ENCODE assay signal across 1 cellular context in the genomic region with DNA sequence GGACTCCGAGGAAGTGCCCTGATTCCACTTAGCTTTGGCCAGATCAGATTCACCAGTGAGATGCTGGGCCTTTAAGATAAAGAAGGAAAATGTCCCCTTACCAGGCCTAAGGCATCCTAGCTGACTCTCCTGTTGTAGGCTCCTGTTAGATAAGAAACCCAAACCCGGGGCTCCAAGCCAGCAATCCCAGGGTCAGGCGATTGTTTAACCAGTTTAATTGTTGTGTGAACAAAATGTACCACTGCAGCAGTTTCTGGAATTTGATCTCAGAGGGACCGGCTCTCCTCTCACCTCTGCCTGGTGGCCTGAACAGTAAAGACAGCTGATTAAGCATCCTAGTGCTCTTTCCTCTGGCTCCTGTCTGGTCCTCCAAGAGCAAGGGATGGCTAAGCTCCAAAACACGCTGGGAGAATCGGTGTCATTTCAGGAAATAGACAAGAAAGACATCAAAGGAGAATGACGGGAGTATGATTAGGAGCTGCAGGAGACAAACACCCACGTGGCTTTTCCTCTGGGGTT.
TF ChIP-seq lines count a peak whose summit lies in the region.

No MANE protein-coding gene starts in this region.

TF ChIP-seq in GM23338, 12 proteins besides CTCF, POLR2A, EP300 and RAD21 (continued from another document):
- TF ChIP-seq, protein P1, sequence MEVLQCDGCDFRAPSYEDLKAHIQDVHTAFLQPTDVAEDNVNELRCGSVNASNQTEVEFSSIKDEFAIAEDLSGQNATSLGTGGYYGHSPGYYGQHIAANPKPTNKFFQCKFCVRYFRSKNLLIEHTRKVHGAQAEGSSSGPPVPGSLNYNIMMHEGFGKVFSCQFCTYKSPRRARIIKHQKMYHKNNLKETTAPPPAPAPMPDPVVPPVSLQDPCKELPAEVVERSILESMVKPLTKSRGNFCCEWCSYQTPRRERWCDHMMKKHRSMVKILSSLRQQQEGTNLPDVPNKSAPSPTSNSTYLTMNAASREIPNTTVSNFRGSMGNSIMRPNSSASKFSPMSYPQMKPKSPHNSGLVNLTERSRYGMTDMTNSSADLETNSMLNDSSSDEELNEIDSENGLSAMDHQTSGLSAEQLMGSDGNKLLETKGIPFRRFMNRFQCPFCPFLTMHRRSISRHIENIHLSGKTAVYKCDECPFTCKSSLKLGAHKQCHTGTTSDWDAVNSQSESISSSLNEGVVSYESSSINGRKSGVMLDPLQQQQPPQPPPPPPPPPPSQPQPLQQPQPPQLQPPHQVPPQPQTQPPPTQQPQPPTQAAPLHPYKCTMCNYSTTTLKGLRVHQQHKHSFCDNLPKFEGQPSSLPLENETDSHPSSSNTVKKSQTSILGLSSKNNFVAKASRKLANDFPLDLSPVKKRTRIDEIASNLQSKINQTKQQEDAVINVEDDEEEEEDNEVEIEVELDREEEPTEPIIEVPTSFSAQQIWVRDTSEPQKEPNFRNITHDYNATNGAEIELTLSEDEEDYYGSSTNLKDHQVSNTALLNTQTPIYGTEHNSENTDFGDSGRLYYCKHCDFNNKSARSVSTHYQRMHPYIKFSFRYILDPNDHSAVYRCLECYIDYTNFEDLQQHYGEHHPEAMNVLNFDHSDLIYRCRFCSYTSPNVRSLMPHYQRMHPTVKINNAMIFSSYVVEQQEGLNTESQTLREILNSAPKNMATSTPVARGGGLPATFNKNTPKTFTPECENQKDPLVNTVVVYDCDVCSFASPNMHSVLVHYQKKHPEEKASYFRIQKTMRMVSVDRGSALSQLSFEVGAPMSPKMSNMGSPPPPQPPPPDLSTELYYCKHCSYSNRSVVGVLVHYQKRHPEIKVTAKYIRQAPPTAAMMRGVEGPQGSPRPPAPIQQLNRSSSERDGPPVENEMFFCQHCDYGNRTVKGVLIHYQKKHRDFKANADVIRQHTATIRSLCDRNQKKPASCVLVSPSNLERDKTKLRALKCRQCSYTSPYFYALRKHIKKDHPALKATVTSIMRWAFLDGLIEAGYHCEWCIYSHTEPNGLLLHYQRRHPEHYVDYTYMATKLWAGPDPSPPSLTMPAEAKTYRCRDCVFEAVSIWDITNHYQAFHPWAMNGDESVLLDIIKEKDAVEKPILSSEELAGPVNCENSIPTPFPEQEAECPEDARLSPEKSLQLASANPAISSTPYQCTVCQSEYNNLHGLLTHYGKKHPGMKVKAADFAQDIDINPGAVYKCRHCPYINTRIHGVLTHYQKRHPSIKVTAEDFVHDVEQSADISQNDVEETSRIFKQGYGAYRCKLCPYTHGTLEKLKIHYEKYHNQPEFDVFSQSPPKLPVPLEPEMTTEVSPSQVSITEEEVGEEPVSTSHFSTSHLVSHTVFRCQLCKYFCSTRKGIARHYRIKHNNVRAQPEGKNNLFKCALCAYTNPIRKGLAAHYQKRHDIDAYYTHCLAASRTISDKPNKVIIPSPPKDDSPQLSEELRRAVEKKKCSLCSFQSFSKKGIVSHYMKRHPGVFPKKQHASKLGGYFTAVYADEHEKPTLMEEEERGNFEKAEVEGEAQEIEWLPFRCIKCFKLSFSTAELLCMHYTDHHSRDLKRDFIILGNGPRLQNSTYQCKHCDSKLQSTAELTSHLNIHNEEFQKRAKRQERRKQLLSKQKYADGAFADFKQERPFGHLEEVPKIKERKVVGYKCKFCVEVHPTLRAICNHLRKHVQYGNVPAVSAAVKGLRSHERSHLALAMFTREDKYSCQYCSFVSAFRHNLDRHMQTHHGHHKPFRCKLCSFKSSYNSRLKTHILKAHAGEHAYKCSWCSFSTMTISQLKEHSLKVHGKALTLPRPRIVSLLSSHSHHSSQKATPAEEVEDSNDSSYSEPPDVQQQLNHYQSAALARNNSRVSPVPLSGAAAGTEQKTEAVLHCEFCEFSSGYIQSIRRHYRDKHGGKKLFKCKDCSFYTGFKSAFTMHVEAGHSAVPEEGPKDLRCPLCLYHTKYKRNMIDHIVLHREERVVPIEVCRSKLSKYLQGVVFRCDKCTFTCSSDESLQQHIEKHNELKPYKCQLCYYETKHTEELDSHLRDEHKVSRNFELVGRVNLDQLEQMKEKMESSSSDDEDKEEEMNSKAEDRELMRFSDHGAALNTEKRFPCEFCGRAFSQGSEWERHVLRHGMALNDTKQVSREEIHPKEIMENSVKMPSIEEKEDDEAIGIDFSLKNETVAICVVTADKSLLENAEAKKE (CRISPR knock-in tag; IDR thresholded peaks at IDR 0.05), result no peak
- TF ChIP-seq, protein P2, sequence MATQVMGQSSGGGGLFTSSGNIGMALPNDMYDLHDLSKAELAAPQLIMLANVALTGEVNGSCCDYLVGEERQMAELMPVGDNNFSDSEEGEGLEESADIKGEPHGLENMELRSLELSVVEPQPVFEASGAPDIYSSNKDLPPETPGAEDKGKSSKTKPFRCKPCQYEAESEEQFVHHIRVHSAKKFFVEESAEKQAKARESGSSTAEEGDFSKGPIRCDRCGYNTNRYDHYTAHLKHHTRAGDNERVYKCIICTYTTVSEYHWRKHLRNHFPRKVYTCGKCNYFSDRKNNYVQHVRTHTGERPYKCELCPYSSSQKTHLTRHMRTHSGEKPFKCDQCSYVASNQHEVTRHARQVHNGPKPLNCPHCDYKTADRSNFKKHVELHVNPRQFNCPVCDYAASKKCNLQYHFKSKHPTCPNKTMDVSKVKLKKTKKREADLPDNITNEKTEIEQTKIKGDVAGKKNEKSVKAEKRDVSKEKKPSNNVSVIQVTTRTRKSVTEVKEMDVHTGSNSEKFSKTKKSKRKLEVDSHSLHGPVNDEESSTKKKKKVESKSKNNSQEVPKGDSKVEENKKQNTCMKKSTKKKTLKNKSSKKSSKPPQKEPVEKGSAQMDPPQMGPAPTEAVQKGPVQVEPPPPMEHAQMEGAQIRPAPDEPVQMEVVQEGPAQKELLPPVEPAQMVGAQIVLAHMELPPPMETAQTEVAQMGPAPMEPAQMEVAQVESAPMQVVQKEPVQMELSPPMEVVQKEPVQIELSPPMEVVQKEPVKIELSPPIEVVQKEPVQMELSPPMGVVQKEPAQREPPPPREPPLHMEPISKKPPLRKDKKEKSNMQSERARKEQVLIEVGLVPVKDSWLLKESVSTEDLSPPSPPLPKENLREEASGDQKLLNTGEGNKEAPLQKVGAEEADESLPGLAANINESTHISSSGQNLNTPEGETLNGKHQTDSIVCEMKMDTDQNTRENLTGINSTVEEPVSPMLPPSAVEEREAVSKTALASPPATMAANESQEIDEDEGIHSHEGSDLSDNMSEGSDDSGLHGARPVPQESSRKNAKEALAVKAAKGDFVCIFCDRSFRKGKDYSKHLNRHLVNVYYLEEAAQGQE (IDR thresholded peaks at IDR 0.05; ENCODE audit: unreplicated experiment), result no peak
- TF ChIP-seq POLR2AphosphoS5 (IDR thresholded peaks at IDR 0.05; ENCODE audit: low read depth), result no peak
- TF ChIP-seq CREB1 (CRISPR knock-in tag; IDR thresholded peaks at IDR 0.05; ENCODE audit: low read depth), result no peak
- TF ChIP-seq ETS1 (IDR thresholded peaks at IDR 0.05), result no peak
TF ChIP-seq in GM23338: peak in this region for 0.
